8 cellular contexts compared by ENCODE assay signal in genomic region chr2:108360776-108361468, GRCh38. TPM values are rescaled to one million over a fixed set of nuclear protein-coding genes. Genes with fewer than 3 reads are reported as not detected.
"Had no signal": no experiment of that assay in that cellular context is flagged by ENCODE, and none has a peak within 500 bp of the region (broad histone marks: within the 10 kb centered on the region; RNA-seq: fewer than 3 reads in every experiment).

No MANE protein-coding gene starts in this region.

- ATAC-seq: GM12878 had no signal

- FAIRE-seq: G401.6, GM12878, GM12892, GM18507, GM19239 had no signal

- H3K4me3 ChIP-seq: GM12878 had no signal

- DNase-seq: GDM1, GF-D8 had no signal

RNA-seq across cellular contexts. Expression of gene SULT1C4, which starts 16.8 kb away (rescaled TPM):
- total RNA-seq: G401, GM12878 had no signal
